13 cellular contexts compared by ENCODE assay signal in the genomic region with DNA sequence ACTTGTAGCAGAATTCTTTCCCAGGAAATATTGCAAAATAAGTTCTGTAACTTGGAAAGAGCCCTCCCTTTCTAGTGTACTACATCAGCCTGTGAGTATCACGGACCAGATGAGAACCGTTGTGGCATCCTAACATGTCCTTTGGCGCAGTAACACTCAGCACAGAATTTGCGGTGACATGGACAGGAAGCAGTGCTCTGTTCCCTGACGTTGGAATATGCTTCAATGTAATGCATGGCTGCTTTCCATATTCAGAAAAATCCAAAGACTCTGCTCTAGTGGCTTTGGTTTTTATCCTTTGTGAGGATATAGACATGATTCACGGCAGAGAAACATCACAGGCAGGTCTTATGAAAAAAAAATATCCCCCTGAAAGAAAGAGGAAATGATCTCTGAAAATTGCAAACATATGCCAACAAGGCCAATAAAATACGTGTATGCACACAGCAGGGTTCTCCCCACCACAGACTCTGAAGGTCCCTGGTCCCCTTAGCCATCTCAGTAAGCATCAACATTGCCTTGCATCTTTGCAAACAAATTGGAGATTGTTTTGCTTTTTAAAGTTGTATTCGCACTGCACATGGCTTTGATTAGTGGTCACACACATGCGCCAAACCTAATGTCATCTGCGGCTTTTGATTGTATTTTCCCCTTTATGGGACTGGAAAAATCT.
DNase-seq lines count a peak whose midpoint lies in the region; ATAC-seq and TF ChIP-seq lines count a peak whose summit lies in the region.
"Had no signal": no experiment of that assay in that cellular context is flagged by ENCODE, and none has a peak within 500 bp of the region (broad histone marks: within the 10 kb centered on the region; RNA-seq: fewer than 3 reads in every experiment).

No MANE protein-coding gene starts in this region.

- no peaks in the 10 kb centered on the region for H3K9me2 ChIP-seq in SK-N-SH

- ATAC-seq in GM18867 (IDR thresholded peaks at IDR 0.05; ENCODE audit: unreplicated experiment) (no peak), HG03025 (IDR thresholded peaks at IDR 0.05; ENCODE audit: low FRiP score, unreplicated experiment) (no peak), GM18511 (IDR thresholded peaks at IDR 0.05; ENCODE audit: unreplicated experiment) (no peak)

- no peaks in the 10 kb centered on the region for H3K36me3 ChIP-seq in SK-N-SH (replicated peaks in 1 of 2; ENCODE audit: control insufficient read depth in 1 of 2, insufficient read depth in 2 of 2, low read length in 1 of 2)
- H3K36me3 ChIP-seq: right lobe of liver had no signal

- 0 out of 2 replicates have a peak overlapping the region, but pooled peaks have one; percentile 4 for H2AFZ ChIP-seq in SK-N-SH (ENCODE audit: low read depth)

- TF ChIP-seq RAD21 in SK-N-SH (IDR thresholded peaks at IDR 0.05; ENCODE audit: low read length), result 0 out of 2 replicates have a peak, but pooled peaks have one; percentile 2

- H4K20me1 ChIP-seq in SK-N-SH (ENCODE audit: insufficient read depth), result no peaks in the 10 kb centered on the region

- WGBS in SK-N-SH (ENCODE audit: low lambda C conversion rate), result 21% methylated on average over 10 of the region's 10 CpGs

- no peaks in the 10 kb centered on the region for H3K27me3 ChIP-seq in SK-N-SH (ENCODE audit: insufficient read depth)
- H3K27me3 ChIP-seq: right lobe of liver had no signal

- peak; percentile 57 to 75; a peak in 2 of 4 replicates for TF ChIP-seq EP300 in SK-N-SH (IDR thresholded peaks at IDR 0.05; ENCODE audit: borderline replicate concordance in 1 of 2, low read depth in 1 of 2, low read length in 1 of 2)

- DNase-seq in EH (ENCODE audit: low read depth), result peak; percentile 100
- DNase-seq in SK-N-SH, result peak; percentile 52
- DNase-seq in fibroblast of villous mesenchyme (ENCODE audit: low read depth), result peak; percentile 94
- peak; percentile 76 for DNase-seq in skeletal muscle cell (ENCODE audit: low read depth)
- DNase-seq in Ammon's horn (ENCODE audit: low spot score), result no peak
- DNase-seq: activated T-cell treated with anti-CD3 and anti-CD28 coated beads for 4 hours, head of caudate nucleus, NCI-H2029 treated with DMSO at 0.1 percent for 48 hours had no signal

- H3K4me3 ChIP-seq in SK-N-SH (ENCODE audit: low read depth in 2 of 2, low read length in 1 of 2), result no peak overlapping the region
- no peak overlapping the region for H3K4me3 ChIP-seq in fibroblast of villous mesenchyme (ENCODE audit: low read depth, low read length)
- H3K4me3 ChIP-seq in skeletal muscle cell (ENCODE audit: low read depth, low read length), result no peak overlapping the region
- H3K4me3 ChIP-seq: right lobe of liver had no signal

- POLR2A ChIA-PET in SK-N-SH (lab: Yijun Ruan, JAX), result no interaction called here

- CTCF ChIA-PET in SK-N-SH (lab: Yijun Ruan, JAX), result interaction anchor here (1.0 kb wide), 1 partner anchor 13 kb away, joined by 3 read pairs; no protein-coding TSS in a partner anchor

- no peaks in the 10 kb centered on the region for H3K79me2 ChIP-seq in SK-N-SH (ENCODE audit: insufficient read depth)

- H3K4me1 ChIP-seq in SK-N-SH (ENCODE audit: control insufficient read depth in 1 of 2, insufficient read depth in 2 of 2, low read depth in 1 of 2, low read length in 1 of 2), result peaks cover 26 to 41% of the 10 kb centered on the region in 2 experiments; a peak in 3 of 4 replicates
- H3K4me1 ChIP-seq: right lobe of liver had no signal

- H3K27ac ChIP-seq in SK-N-SH (ENCODE audit: low read depth in 2 of 2, low read length in 1 of 2), result peak overlapping the region; percentile 88 to 98
- H3K27ac ChIP-seq: right lobe of liver, VCaP had no signal

- no peaks in the 10 kb centered on the region for H3K9me3 ChIP-seq in SK-N-SH
- H3K9me3 ChIP-seq: right lobe of liver had no signal

- peak overlapping the region; percentile 32 for H3K4me2 ChIP-seq in SK-N-SH

- H3F3A ChIP-seq in SK-N-SH (replicated peaks; ENCODE audit: insufficient read depth), result peaks cover 41% of the 10 kb centered on the region

- H3K9ac ChIP-seq in SK-N-SH, result peak overlapping the region; percentile 59; the same call in 1 of the 2 replicates

- TF ChIP-seq CTCF in SK-N-SH (IDR thresholded peaks at IDR 0.05) (no peak), fibroblast of villous mesenchyme (IDR thresholded peaks at IDR 0.05; ENCODE audit: insufficient read depth, low read depth, low read length) (no peak)

TF ChIP-seq in SK-N-SH, 30 proteins besides CTCF, POLR2A, EP300 and RAD21:
- TF ChIP-seq, protein P1, sequence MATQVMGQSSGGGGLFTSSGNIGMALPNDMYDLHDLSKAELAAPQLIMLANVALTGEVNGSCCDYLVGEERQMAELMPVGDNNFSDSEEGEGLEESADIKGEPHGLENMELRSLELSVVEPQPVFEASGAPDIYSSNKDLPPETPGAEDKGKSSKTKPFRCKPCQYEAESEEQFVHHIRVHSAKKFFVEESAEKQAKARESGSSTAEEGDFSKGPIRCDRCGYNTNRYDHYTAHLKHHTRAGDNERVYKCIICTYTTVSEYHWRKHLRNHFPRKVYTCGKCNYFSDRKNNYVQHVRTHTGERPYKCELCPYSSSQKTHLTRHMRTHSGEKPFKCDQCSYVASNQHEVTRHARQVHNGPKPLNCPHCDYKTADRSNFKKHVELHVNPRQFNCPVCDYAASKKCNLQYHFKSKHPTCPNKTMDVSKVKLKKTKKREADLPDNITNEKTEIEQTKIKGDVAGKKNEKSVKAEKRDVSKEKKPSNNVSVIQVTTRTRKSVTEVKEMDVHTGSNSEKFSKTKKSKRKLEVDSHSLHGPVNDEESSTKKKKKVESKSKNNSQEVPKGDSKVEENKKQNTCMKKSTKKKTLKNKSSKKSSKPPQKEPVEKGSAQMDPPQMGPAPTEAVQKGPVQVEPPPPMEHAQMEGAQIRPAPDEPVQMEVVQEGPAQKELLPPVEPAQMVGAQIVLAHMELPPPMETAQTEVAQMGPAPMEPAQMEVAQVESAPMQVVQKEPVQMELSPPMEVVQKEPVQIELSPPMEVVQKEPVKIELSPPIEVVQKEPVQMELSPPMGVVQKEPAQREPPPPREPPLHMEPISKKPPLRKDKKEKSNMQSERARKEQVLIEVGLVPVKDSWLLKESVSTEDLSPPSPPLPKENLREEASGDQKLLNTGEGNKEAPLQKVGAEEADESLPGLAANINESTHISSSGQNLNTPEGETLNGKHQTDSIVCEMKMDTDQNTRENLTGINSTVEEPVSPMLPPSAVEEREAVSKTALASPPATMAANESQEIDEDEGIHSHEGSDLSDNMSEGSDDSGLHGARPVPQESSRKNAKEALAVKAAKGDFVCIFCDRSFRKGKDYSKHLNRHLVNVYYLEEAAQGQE (IDR thresholded peaks at IDR 0.05; ENCODE audit: low read depth, low read length), result no peak
- TF ChIP-seq GATA2 (CRISPR knock-in tag; IDR thresholded peaks at IDR 0.05) (no peak), SIN3A (IDR thresholded peaks at IDR 0.05; ENCODE audit: borderline replicate concordance, low read depth, low read length) (0 out of 2 replicates have a peak, but pooled peaks have one; percentile 9), POLR2AphosphoS5 (IDR thresholded peaks at IDR 0.05; ENCODE audit: low read depth, low read length) (no peak), TCF12 (IDR thresholded peaks at IDR 0.05) (peak; percentile 90), NFIC (IDR thresholded peaks at IDR 0.05; ENCODE audit: borderline replicate concordance) (peak; percentile 52; the same call in 1 of the 2 replicates)
- TF ChIP-seq, protein P2, sequence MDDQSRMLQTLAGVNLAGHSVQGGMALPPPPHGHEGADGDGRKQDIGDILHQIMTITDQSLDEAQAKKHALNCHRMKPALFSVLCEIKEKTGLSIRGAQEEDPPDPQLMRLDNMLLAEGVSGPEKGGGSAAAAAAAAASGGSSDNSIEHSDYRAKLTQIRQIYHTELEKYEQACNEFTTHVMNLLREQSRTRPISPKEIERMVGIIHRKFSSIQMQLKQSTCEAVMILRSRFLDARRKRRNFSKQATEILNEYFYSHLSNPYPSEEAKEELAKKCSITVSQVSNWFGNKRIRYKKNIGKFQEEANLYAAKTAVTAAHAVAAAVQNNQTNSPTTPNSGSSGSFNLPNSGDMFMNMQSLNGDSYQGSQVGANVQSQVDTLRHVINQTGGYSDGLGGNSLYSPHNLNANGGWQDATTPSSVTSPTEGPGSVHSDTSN (IDR thresholded peaks at IDR 0.05), result peak; percentile 59
